10 cellular contexts compared by ENCODE assay signal in genomic region chr7:96685353-96685752, GRCh38. TPM values are rescaled to one million over a fixed set of nuclear protein-coding genes. Genes with fewer than 3 reads are reported as not detected.
DNase-seq lines count a peak whose midpoint lies in the region; ATAC-seq and TF ChIP-seq lines count a peak whose summit lies in the region.
"Had no signal": no experiment of that assay in that cellular context is flagged by ENCODE, and none has a peak within 500 bp of the region (broad histone marks: within the 10 kb centered on the region; RNA-seq: fewer than 3 reads in every experiment).

No MANE protein-coding gene starts in this region.

- ATAC-seq in GM19328 (IDR thresholded peaks at IDR 0.05; ENCODE audit: unreplicated experiment) (peak; percentile 63), HG02798 (IDR thresholded peaks at IDR 0.05; ENCODE audit: poor library complexity, unreplicated experiment) (peak; percentile 86), HG03558 (IDR thresholded peaks at IDR 0.05; ENCODE audit: extremely low read depth, unreplicated experiment) (peak; percentile 75), gastrocnemius medialis (no peak), PC-3 (no peak)

- H3K4me3 ChIP-seq in CD8-positive, alpha-beta memory T cell (ENCODE audit: low read length) = no peak overlapping the region
- H3K4me3 ChIP-seq in sigmoid colon = no peak overlapping the region
- no peak overlapping the region for H3K4me3 ChIP-seq in gastrocnemius medialis
- no peak overlapping the region for H3K4me3 ChIP-seq in PC-3 (ENCODE audit: low read length)
- H3K4me3 ChIP-seq: neural progenitor cell had no signal

- no TSS peak for BruUV-seq in PC-3 (replicated peaks; lab: Mats Ljungman, UMichigan)

- TF ChIP-seq CTCF in sigmoid colon (IDR thresholded peaks at IDR 0.05) = no peak
- TF ChIP-seq CTCF in gastrocnemius medialis (IDR thresholded peaks at IDR 0.05 in 4 of 5, conservative IDR thresholded peaks at IDR 0.05 in 1 of 5) = no peak
- TF ChIP-seq CTCF in PC-3 (conservative IDR thresholded peaks at IDR 0.05; ENCODE audit: low read depth, low read length) = no peak

- H3K27ac Mint-ChIP-seq in CD8-positive, alpha-beta memory T cell = peak overlapping the region in 5 of 8 donors; percentile 26 to 77 (median 32)
- H3K27ac Mint-ChIP-seq: neural progenitor cell had no signal

- H3K9ac ChIP-seq in PC-3 (ENCODE audit: low read length) = no peak overlapping the region
- H3K9ac ChIP-seq: neural progenitor cell had no signal

- H3K4me1 ChIP-seq in CD8-positive, alpha-beta memory T cell (ENCODE audit: insufficient read depth, low read length) = peaks cover 15% of the 10 kb centered on the region
- peaks cover 0 to 2% (median 0%) of the 10 kb centered on the region in 4 donors for H3K4me1 ChIP-seq in sigmoid colon
- H3K4me1 ChIP-seq in gastrocnemius medialis = peaks cover 10 to 11% of the 10 kb centered on the region in 2 donors
- peaks cover 14% of the 10 kb centered on the region for H3K4me1 ChIP-seq in PC-3 (ENCODE audit: insufficient read depth, low read length)
- H3K4me1 ChIP-seq: neural progenitor cell had no signal

- POLR2A ChIA-PET in CD8-positive, alpha-beta memory T cell (lab: Charles Lee) = no interaction called here
- POLR2A ChIA-PET in PC-3 (lab: Charles Lee; ENCODE audit: unreplicated experiment) = no interaction called here

- H3F3A ChIP-seq in PC-3 (ENCODE audit: low read length, unreplicated experiment) = no peaks in the 10 kb centered on the region

- in situ Hi-C loops in gastrocnemius medialis (cut with MboI; ENCODE audit: low sequenced_read_pairs in 4 of 4) = no loop called here

- peaks cover 8% of the 10 kb centered on the region; the same call in 1 of the 2 replicates for H3K79me2 ChIP-seq in PC-3 (ENCODE audit: low read length)

- no peaks in the 10 kb centered on the region for H3K9me3 ChIP-seq in CD8-positive, alpha-beta memory T cell (ENCODE audit: low read length)
- H3K9me3 ChIP-seq in sigmoid colon (no peaks in the 10 kb centered on the region), gastrocnemius medialis (no peaks in the 10 kb centered on the region), PC-3 (ENCODE audit: low read length) (no peaks in the 10 kb centered on the region)

- peaks cover 0 to 7% (median 4%) of the 10 kb centered on the region in 5 donors for H3K9me3 Mint-ChIP-seq in CD8-positive, alpha-beta memory T cell

- DNase-seq in CD8-positive, alpha-beta memory T cell = no peak
- DNase-seq in sigmoid colon (no peak), gastrocnemius medialis (no peak), PC-3 (no peak)
- no peak for DNase-seq in NK-92 treated with Interleukin-12 subunit alpha and Interleukin-12 subunit beta, amount 100 ng/mL, for 24 hours (lab: John Stamatoyannopoulos, UW)

- no peaks in the 10 kb centered on the region for H3K27me3 Mint-ChIP-seq in CD8-positive, alpha-beta memory T cell

- 56 to 82% methylated on average over 3 of the region's 3 CpGs for WGBS in sigmoid colon, 2 donors

- TF ChIP-seq POLR2A in sigmoid colon (IDR thresholded peaks at IDR 0.05) (no peak), gastrocnemius medialis (IDR thresholded peaks at IDR 0.05) (no peak)

- CTCF ChIA-PET in CD8-positive, alpha-beta memory T cell (lab: Charles Lee) = no interaction called here
- CTCF ChIA-PET in PC-3 (lab: Charles Lee) = no interaction called here

- no peak overlapping the region for H3K4me2 ChIP-seq in PC-3 (ENCODE audit: low read length)
- H3K4me2 ChIP-seq: neural progenitor cell had no signal

- no peak overlapping the region for H2AFZ ChIP-seq in PC-3 (ENCODE audit: low read length)
- H2AFZ ChIP-seq: neural progenitor cell had no signal

- H3K36me3 Mint-ChIP-seq in CD8-positive, alpha-beta memory T cell = peaks cover 27 to 57% (median 39%) of the 10 kb centered on the region in 3 donors

- intact Hi-C loops in sigmoid colon (cut with DNase I) = no loop called here
- intact Hi-C loops in gastrocnemius medialis (cut with DNase I; ENCODE audit: low total_unique reads) = no loop called here
- intact Hi-C loops in PC-3 (cut with micrococcal nuclease) = loop anchor here (5.0 kb wide), 1 partner anchor 43 kb away; no protein-coding TSS in a partner anchor

- H3K36me3 ChIP-seq in CD8-positive, alpha-beta memory T cell (ENCODE audit: insufficient read depth, low read length) = no peaks in the 10 kb centered on the region
- H3K36me3 ChIP-seq in sigmoid colon = peaks cover 0 to 10% (median 0%) of the 10 kb centered on the region in 4 donors
- peaks cover 2 to 9% of the 10 kb centered on the region in 2 donors for H3K36me3 ChIP-seq in gastrocnemius medialis
- peaks cover 12% of the 10 kb centered on the region for H3K36me3 ChIP-seq in PC-3 (ENCODE audit: low read depth, low read length)

- no peak overlapping the region for H3K27ac ChIP-seq in CD8-positive, alpha-beta memory T cell (ENCODE audit: low read depth, low read length)
- H3K27ac ChIP-seq in sigmoid colon = no peak overlapping the region
- no peak overlapping the region for H3K27ac ChIP-seq in gastrocnemius medialis
- H3K27ac ChIP-seq in PC-3 (ENCODE audit: low read length) = no peak overlapping the region
- H3K27ac ChIP-seq: epithelial cell of prostate, neural progenitor cell had no signal

- no peaks in the 10 kb centered on the region for H3K9me2 ChIP-seq in PC-3 (replicated peaks; ENCODE audit: low read length)

- H3K4me3 Mint-ChIP-seq in CD8-positive, alpha-beta memory T cell = peak overlapping the region in 5 of 7 donors; percentile 29 to 63 (median 38)
- H3K4me3 Mint-ChIP-seq: neural progenitor cell had no signal

- no peak for TF ChIP-seq EP300 in sigmoid colon (IDR thresholded peaks at IDR 0.05)

- no peaks in the 10 kb centered on the region for H3K27me3 ChIP-seq in CD8-positive, alpha-beta memory T cell (ENCODE audit: insufficient read depth, low read length, poor library complexity, severe bottlenecking)
- H3K27me3 ChIP-seq in sigmoid colon (no peaks in the 10 kb centered on the region), gastrocnemius medialis (no peaks in the 10 kb centered on the region), PC-3 (ENCODE audit: low read length) (no peaks in the 10 kb centered on the region)
- H3K27me3 ChIP-seq: neural progenitor cell had no signal

- peaks cover 31 to 50% (median 44%) of the 10 kb centered on the region in 3 donors for H3K4me1 Mint-ChIP-seq in CD8-positive, alpha-beta memory T cell
- H3K4me1 Mint-ChIP-seq: neural progenitor cell had no signal

- H4K20me1 ChIP-seq in PC-3 (ENCODE audit: low read length) = peaks cover 16% of the 10 kb centered on the region

RNA-seq across cellular contexts. Expression of gene SEM1, which starts 24.3 kb away (rescaled TPM):
- 10 to 100 TPM; 45.3 to 48.6 TPM for total RNA-seq in CD8-positive, alpha-beta memory T cell
- 153 TPM for polyA plus RNA-seq in CD8-positive, alpha-beta memory T cell
- total RNA-seq in sigmoid colon = 10 to 100 TPM; 16.3 to 37.0 (median 25.9) TPM
- polyA plus RNA-seq in sigmoid colon = 100 to 1,000 TPM in 1 of 3 donors, 10 to 100 TPM in 2; 86.2 to 102 (median 87.1) TPM
- 10 to 100 TPM; 18.6 to 66.0 (median 20.9) TPM for total RNA-seq in gastrocnemius medialis
- total RNA-seq in PC-3 (2014; rRNA removed) = 263 and 292 TPM in 2 replicates

Comparison
In these comparisons a context has a peak if more than half of its experiments do, and no peak if none do; other contexts are left out.
1. ATAC-seq: peak in GM19328 (single experiment), HG02798 (single experiment) and HG03558 (single experiment); none in gastrocnemius medialis (0 of 2) and PC-3 (single experiment).